1 cellular context compared by ENCODE assay signal in the genomic region with DNA sequence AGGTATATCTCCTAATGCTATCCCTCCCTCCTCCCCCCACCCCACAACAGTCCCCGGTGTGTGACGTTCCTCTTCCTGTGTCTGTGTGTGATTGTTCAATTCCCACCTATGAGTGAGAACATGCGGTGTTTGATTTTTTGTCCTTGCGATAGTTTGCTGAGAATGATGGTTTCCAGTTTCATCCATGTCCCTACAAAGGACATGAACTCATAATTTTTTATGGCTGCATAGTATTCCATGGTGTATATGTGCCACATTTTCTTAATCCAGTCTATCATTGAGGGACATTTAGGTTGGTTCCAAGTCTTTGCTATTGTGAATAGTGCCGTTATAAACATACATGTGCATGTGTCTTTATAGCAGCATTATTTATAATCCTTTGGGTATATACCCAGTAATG.
TF ChIP-seq lines count a peak whose summit lies in the region.

No MANE protein-coding gene starts in this region.

TF ChIP-seq in A549, 52 proteins besides CTCF, POLR2A, EP300 and RAD21:
- TF ChIP-seq, protein P1, sequence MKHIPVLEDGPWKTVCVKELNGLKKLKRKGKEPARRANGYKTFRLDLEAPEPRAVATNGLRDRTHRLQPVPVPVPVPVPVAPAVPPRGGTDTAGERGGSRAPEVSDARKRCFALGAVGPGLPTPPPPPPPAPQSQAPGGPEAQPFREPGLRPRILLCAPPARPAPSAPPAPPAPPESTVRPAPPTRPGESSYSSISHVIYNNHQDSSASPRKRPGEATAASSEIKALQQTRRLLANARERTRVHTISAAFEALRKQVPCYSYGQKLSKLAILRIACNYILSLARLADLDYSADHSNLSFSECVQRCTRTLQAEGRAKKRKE (CRISPR knock-in tag; IDR thresholded peaks at IDR 0.05; ENCODE audit: low read depth), result peak; percentile 61; the same call in 1 of the 2 replicates
- TF ChIP-seq FOSB (CRISPR knock-in tag; IDR thresholded peaks at IDR 0.05), result 0 out of 2 replicates have a peak, but pooled peaks have one; percentile 3
- TF ChIP-seq HOXB13 (CRISPR knock-in tag; IDR thresholded peaks at IDR 0.05; ENCODE audit: low read depth), result peak; percentile 64; the same call in 1 of the 2 replicates
- peak; percentile 61; the same call in 1 of the 2 replicates for TF ChIP-seq RARB (CRISPR knock-in tag; IDR thresholded peaks at IDR 0.05)
TF ChIP-seq in A549: peak in this region for 4; not testable (repeated sequence) for 48.
